In the genomic region with DNA sequence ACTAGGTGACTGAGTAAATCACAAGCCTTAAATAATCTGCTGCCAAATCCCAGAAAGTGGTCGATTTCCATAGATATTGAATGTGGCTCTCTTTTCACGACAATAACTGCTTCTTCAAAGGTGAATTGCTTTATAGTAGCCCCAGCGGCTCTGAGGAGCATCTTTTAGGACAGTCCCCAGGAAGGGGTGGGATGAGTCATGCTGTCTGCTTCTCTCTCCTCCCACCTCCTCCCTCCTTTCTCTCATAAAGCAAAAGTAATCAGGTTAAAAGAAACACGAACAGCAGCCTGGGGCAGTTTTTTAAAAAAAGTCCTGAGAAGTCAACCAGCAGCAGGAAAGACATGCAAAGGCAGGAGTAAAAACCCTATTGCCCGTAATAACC, we compare ENCODE assay signal across 9 cellular contexts. TPM values are rescaled to one million over a fixed set of nuclear protein-coding genes. Genes with fewer than 3 reads are reported as not detected.
DNase-seq lines count a peak whose midpoint lies in the region; ATAC-seq, FAIRE-seq and TF ChIP-seq lines count a peak whose summit lies in the region.
"Had no signal": no experiment of that assay in that cellular context is flagged by ENCODE, and none has a peak within 500 bp of the region (broad histone marks: within the 10 kb centered on the region; RNA-seq: fewer than 3 reads in every experiment).

No MANE protein-coding gene starts in this region.

- ATAC-seq in HG02870 (IDR thresholded peaks at IDR 0.05; ENCODE audit: unreplicated experiment): no peak

- peak; percentile 39 for FAIRE-seq in GM19239 (lab: Jason Lieb, UNC)
- FAIRE-seq: TTC549 had no signal

- DNase-seq in GM19239 (ENCODE audit: insufficient read length, low spot score) (peak; percentile 46), islet precursor cell (peak; percentile 89), NCI-H2081 treated with DMSO at 0.1 percent for 48 hours (lab: John Stamatoyannopoulos, UW) (no peak), pons (ENCODE audit: low spot score) (no peak)
- peak; percentile 67 for DNase-seq in activated naive CD4-positive, alpha-beta T cell treated with anti-CD3 and anti-CD28 coated beads, Interleukin-2, amount 50 U/mL, for 16 hours
- DNase-seq in stimulated activated CD8-positive, alpha-beta memory T cell treated with anti-CD3 and anti-CD28 coated beads, Interleukin-4, amount 100 ng/mL, for 4 hours (ENCODE audit: low read depth in 2 of 2, low spot score in 1 of 2): peak; percentile 32 to 43

TF ChIP-seq in PFSK-1, 5 proteins besides CTCF, POLR2A, EP300 and RAD21:
- no peak for TF ChIP-seq POLR2AphosphoS5 (IDR thresholded peaks at IDR 0.05; ENCODE audit: low read depth, low read length)
- TF ChIP-seq SIN3A (IDR thresholded peaks at IDR 0.05; ENCODE audit: borderline replicate concordance, insufficient read depth, low read length): peak; percentile 14; the same call in 1 of the 2 replicates

RNA-seq across cellular contexts. Expression of a gene that starts 1.8 kb away (rescaled TPM):
- polyA plus RNA-seq in PFSK-1 (2012; ENCODE audit: insufficient read length, low read depth): 2.9 TPM

RNA-seq across cellular contexts. Expression of a gene that starts 18.1 kb away (rescaled TPM):
- polyA plus RNA-seq in PFSK-1 (2012; ENCODE audit: insufficient read length, low read depth): 17.9 TPM

Comparison
In these comparisons a context has a peak if more than half of its experiments do, and no peak if none do; other contexts are left out.
1. DNase-seq: peak in GM19239 (single experiment), activated naive CD4-positive, alpha-beta T cell treated with anti-CD3 and anti-CD28 coated beads, Interleukin-2, amount 50 U/mL, for 16 hours (single experiment), islet precursor cell (single experiment) and stimulated activated CD8-positive, alpha-beta memory T cell treated with anti-CD3 and anti-CD28 coated beads, Interleukin-4, amount 100 ng/mL, for 4 hours (2 of 2); none in NCI-H2081 treated with DMSO at 0.1 percent for 48 hours (single experiment) and pons (single experiment).